Comparison of ENCODE assay signal across 8 cellular contexts in the genomic region with DNA sequence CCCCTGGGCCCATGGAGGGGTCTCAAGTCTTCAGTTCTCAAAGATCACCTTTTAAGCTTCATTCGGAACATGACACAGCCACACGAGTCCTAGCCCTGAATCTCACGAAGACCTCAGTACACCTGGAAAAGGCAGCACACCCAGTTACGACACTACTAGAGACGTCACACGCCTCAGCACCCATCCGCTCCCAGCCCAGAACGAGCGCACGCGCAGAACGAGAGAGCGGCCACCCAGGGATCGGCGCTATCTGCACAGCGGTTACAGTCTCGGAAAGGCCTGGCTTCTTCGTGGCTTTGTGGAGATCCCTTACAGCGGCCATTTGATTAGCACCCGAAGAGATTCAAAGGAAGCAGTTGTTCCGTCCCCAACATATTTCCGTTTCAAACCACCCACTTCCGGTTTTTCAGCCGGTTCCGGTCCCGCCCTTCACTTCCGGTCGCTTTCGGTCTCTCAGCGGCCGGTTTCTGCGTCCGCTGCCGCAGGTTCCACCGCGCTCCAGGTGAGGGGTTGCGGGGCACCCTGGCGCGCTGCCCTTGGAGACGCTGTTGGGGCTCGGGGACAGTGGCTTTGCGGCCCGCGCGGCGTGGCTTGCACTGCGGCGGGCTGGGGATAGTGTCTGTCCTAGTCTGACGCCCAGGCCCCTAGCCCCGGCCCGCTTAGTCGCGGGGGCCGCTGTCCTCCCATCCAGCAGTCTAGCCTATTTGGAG. TPM values are rescaled to one million over a fixed set of nuclear protein-coding genes. Genes with fewer than 3 reads are reported as not detected.
A peak's percentile ranks its signal among the peaks of the same experiment; 100 is the strongest.
DNase-seq lines count a peak whose midpoint lies in the region; ATAC-seq, FAIRE-seq and TF ChIP-seq lines count a peak whose summit lies in the region.

A gene with protein sequence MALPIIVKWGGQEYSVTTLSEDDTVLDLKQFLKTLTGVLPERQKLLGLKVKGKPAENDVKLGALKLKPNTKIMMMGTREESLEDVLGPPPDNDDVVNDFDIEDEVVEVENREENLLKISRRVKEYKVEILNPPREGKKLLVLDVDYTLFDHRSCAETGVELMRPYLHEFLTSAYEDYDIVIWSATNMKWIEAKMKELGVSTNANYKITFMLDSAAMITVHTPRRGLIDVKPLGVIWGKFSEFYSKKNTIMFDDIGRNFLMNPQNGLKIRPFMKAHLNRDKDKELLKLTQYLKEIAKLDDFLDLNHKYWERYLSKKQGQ (plus strand): TSS at position 432 of the 710 bp plus-strand sequence. CDS start 5,626 bp downstream, outside the sequence.

- FAIRE-seq in urothelium cell line (lab: Jason Lieb, UNC), result no peak

- H3K27ac ChIP-seq in angular gyrus (ENCODE audit: low read depth, low read length) (peak within 1 kb of the TSS; percentile 85), right atrium auricular region (peak within 1 kb of the TSS; percentile 92)

- H3K4me1 ChIP-seq in right atrium auricular region, result peaks cover 0 to 18% of the 10 kb centered on the region in 2 donors

- TF ChIP-seq POLR2A in GM18505 (IDR thresholded peaks at IDR 0.05; ENCODE audit: borderline replicate concordance, extremely low read depth, insufficient read depth, insufficient read length), result peak; percentile 90

- peak; percentile 76 for DNase-seq in NCI-H187 treated with DMSO at 0.1 percent for 48 hours (lab: John Stamatoyannopoulos, UW)
- DNase-seq in T-helper 2 cell, result peak; percentile 44 to 88 (median 68)
- DNase-seq in right atrium auricular region (ENCODE audit: low spot score), result peak; percentile 79
- DNase-seq in pulmonary artery endothelial cell (ENCODE audit: low read depth, low spot score), result no peak
- peak; percentile 88 for DNase-seq in urothelium cell line (ENCODE audit: low spot score)

- H3K4me3 ChIP-seq in right atrium auricular region, result peak within 1 kb of the TSS; percentile 83 to 98

- TF ChIP-seq CTCF in right atrium auricular region (IDR thresholded peaks at IDR 0.05), result no peak

- no peaks in the 10 kb centered on the region for H3K27me3 ChIP-seq in right atrium auricular region

- H3K36me3 ChIP-seq in right atrium auricular region, result no peaks in the 10 kb centered on the region

- H3K9me3 ChIP-seq in right atrium auricular region, result no peaks in the 10 kb centered on the region

- ATAC-seq in GM18505 (IDR thresholded peaks at IDR 0.05; ENCODE audit: unreplicated experiment) (peak; percentile 92), HG02938 (IDR thresholded peaks at IDR 0.05; ENCODE audit: unreplicated experiment) (peak; percentile 89)

RNA-seq across cellular contexts. Expression of the gene that starts here (rescaled TPM):
- 10 to 100 TPM; 13.2 to 14.1 TPM for total RNA-seq in right atrium auricular region
- 10.5 and 11.7 TPM in 2 replicates for total RNA-seq in pulmonary artery endothelial cell
